Comparison of ENCODE assay signal across 25 cellular contexts in the genomic region with DNA sequence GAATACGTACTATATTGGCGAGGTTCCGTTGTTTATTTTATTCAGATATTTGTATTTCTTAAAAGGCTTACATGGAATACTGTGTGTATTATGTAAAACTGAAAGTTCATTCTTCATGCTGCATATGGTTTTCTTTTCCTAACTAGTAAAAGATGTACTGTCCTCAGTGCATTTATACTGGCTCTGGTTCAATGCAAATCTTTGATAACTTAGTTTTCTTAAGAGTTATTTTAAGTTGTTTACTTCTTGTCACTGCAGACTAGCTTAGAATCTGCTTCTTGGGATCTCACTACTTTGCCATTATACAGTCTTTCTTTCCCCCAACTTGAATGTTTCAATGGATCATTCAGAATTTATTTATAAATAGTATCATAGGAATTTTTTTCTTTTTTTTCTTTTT. TPM values are rescaled to one million over a fixed set of nuclear protein-coding genes. Genes with fewer than 3 reads are reported as not detected.
"Had no signal": no experiment of that assay in that cellular context is flagged by ENCODE, and none has a peak within 500 bp of the region (broad histone marks: within the 10 kb centered on the region; RNA-seq: fewer than 3 reads in every experiment).

No MANE protein-coding gene starts in this region.

- H2AFZ ChIP-seq: hepatocyte had no signal

- H3K4me3 ChIP-seq: colonic mucosa, dorsolateral prefrontal cortex, esophagus muscularis mucosa, gastroesophageal sphincter, hepatocyte, left lung, lower lobe of right lung, mucosa of descending colon had no signal

- H3K79me2 ChIP-seq: hepatocyte had no signal

- H3K4me1 ChIP-seq: colonic mucosa, esophagus muscularis mucosa, foreskin keratinocyte, gastroesophageal sphincter, left lung, lower lobe of right lung had no signal

- H3K9me3 ChIP-seq: colonic mucosa, esophagus muscularis mucosa, gastroesophageal sphincter, heart left ventricle, left lung, lower lobe of right lung, mucosa of descending colon had no signal

- FAIRE-seq: endothelial cell of umbilical vein, frontal cortex, islet of Langerhans, keratinocyte had no signal

- H3K27ac ChIP-seq: colonic mucosa, esophagus muscularis mucosa, foreskin keratinocyte, gastroesophageal sphincter, hepatocyte, left lung, lower lobe of right lung had no signal

- ATAC-seq: foreskin keratinocyte, gastroesophageal sphincter, left cardiac atrium, left lung, lower lobe of right lung, mucosa of descending colon had no signal

- DNase-seq: cerebellar nuclear complex; colonic mucosa; dermis blood vessel endothelial cell; dorsolateral prefrontal cortex; effector CD4-positive, alpha-beta T cell; effector memory CD4-positive, alpha-beta T cell; foreskin keratinocyte; heart left ventricle; hypothalamus; left cardiac atrium; left lung; lower lobe of right lung; mesenchymal stem cell; mucosa of descending colon; naive B cell had no signal

- H3K36me3 ChIP-seq: colonic mucosa, esophagus muscularis mucosa, gastroesophageal sphincter, heart left ventricle, left lung, lower lobe of right lung had no signal

- H3K27me3 ChIP-seq: colonic mucosa, dorsolateral prefrontal cortex, esophagus muscularis mucosa, foreskin keratinocyte, gastroesophageal sphincter, heart left ventricle, hepatocyte, left lung had no signal

- H3K4me2 ChIP-seq: hepatocyte had no signal

RNA-seq across cellular contexts. Expression of gene ADGRB3, which starts 42.0 kb away (rescaled TPM):
- total RNA-seq: chondrocyte, dermis blood vessel endothelial cell, endothelial cell of umbilical vein, foreskin keratinocyte, lung microvascular endothelial cell had no signal
- polyA plus RNA-seq: endothelial cell of umbilical vein, fibroblast of lung, foreskin keratinocyte, keratinocyte had no signal
